29 cellular contexts compared by ENCODE assay signal in genomic region chr16:12906271-12906670, GRCh38. TPM values are rescaled to one million over a fixed set of nuclear protein-coding genes. Genes with fewer than 3 reads are reported as not detected.
"Had no signal": no experiment of that assay in that cellular context is flagged by ENCODE, and none has a peak within 500 bp of the region (broad histone marks: within the 10 kb centered on the region; RNA-seq: fewer than 3 reads in every experiment).

No MANE protein-coding gene starts in this region.

- ATAC-seq: activated T-cell treated with anti-CD3 and anti-CD28 coated beads, Interleukin-2, amount 50 U/mL, for 72 hours; Panc1; T-helper 17 cell had no signal

- H3K4me2 ChIP-seq: KMS-11 had no signal

- H3K4me3 ChIP-seq: cardiac muscle cell, SJSA1 had no signal

- H3K4me3 Mint-ChIP-seq: activated B cell treated with CpG ODN at 0.5 μM for 24 hours; activated CD4-positive, alpha-beta memory T cell treated with anti-CD3 and anti-CD28 coated beads for 36 hours; activated CD4-positive, alpha-beta T cell treated with anti-CD3 and anti-CD28 coated beads, Interleukin-2, amount 10 ng/mL, durations not matched to agents 7 days and 5 days; activated naive CD4-positive, alpha-beta T cell treated with anti-CD3 and anti-CD28 coated beads, Interleukin-2, amount 10 ng/mL, durations not matched to agents 7 days and 5 days; activated naive CD8-positive, alpha-beta T cell treated with anti-CD3 and anti-CD28 coated beads for 36 hours; activated T-cell treated with anti-CD3 and anti-CD28 coated beads, Interleukin-2, amount 50 U/mL, for 72 hours; IgD-negative memory B cell; T-helper 17 cell had no signal

- H3K9me3 ChIP-seq: SJSA1 had no signal

- DNase-seq: activated B cell treated with CpG ODN at 0.5 μM for 24 hours; activated CD4-positive, alpha-beta memory T cell treated with anti-CD3 and anti-CD28 coated beads for 36 hours; activated CD4-positive, alpha-beta T cell treated with anti-CD3 and anti-CD28 coated beads for 1 hour; activated CD4-positive, alpha-beta T cell treated with anti-CD3 and anti-CD28 coated beads, Interleukin-2, amount 10 ng/mL, durations not matched to agents 7 days and 5 days; activated CD8-positive, alpha-beta memory T cell treated with anti-CD3 and anti-CD28 coated beads for 24 hours; activated gamma-delta T cell treated with Interleukin-2 at 50 U/mL for 16 hours; activated naive CD4-positive, alpha-beta T cell treated with anti-CD3 and anti-CD28 coated beads, Interleukin-2, amount 10 ng/mL, durations not matched to agents 7 days and 5 days; activated naive CD8-positive, alpha-beta T cell treated with anti-CD3 and anti-CD28 coated beads for 36 hours; activated T-cell treated with anti-CD3 and anti-CD28 coated beads, Interleukin-2, amount 50 U/mL, for 72 hours; brain microvascular endothelial cell; MM.1S; NCI-H1105; NCI-H1436; NCI-H1694 treated with DMSO at 0.1 percent for 48 hours; NCI-H2029 treated with DMSO at 0.1 percent for 48 hours; NCI-H345; NCI-H510A; NCI-H526 treated with DMSO at 0.1 percent for 48 hours; NCI-H82; SHP77; T-helper 17 cell; T-helper 9 cell had no signal

- H3K4me1 Mint-ChIP-seq: T-helper 17 cell had no signal

- H3K4me1 ChIP-seq: SJSA1 had no signal

- H3K36me3 ChIP-seq: brain microvascular endothelial cell, cardiac muscle cell, SJSA1 had no signal

- H3K27ac ChIP-seq: brain microvascular endothelial cell, cardiac muscle cell, KMS-11, SJSA1 had no signal

- H3K9ac ChIP-seq: KMS-11 had no signal

- H3K9me3 Mint-ChIP-seq: activated B cell treated with CpG ODN at 0.5 μM for 24 hours; activated CD4-positive, alpha-beta memory T cell treated with anti-CD3 and anti-CD28 coated beads for 36 hours; activated CD4-positive, alpha-beta T cell treated with anti-CD3 and anti-CD28 coated beads, Interleukin-2, amount 10 ng/mL, durations not matched to agents 7 days and 5 days; activated naive CD4-positive, alpha-beta T cell treated with anti-CD3 and anti-CD28 coated beads, Interleukin-2, amount 10 ng/mL, durations not matched to agents 7 days and 5 days; activated naive CD8-positive, alpha-beta T cell treated with anti-CD3 and anti-CD28 coated beads for 36 hours; activated T-cell treated with anti-CD3 and anti-CD28 coated beads, Interleukin-2, amount 50 U/mL, for 72 hours; activated T-helper 2 cell treated with anti-CD3 and anti-CD28 coated beads, Interferon-gamma antibody, Interleukin-2, Interleukin-4, amounts not matched to agents 10 μg/mL and 5 μg/mL and 100 μg/mL, durations not matched to agents 14 hours and 24 hours and 36 hours had no signal

- H3K36me3 Mint-ChIP-seq: activated CD4-positive, alpha-beta memory T cell treated with anti-CD3 and anti-CD28 coated beads for 36 hours; activated naive CD4-positive, alpha-beta T cell treated with anti-CD3 and anti-CD28 coated beads, Interleukin-2, amount 10 ng/mL, durations not matched to agents 7 days and 5 days; activated naive CD8-positive, alpha-beta T cell treated with anti-CD3 and anti-CD28 coated beads for 36 hours had no signal

- H3K27ac Mint-ChIP-seq: activated B cell treated with CpG ODN at 0.5 μM for 24 hours; activated CD4-positive, alpha-beta memory T cell treated with anti-CD3 and anti-CD28 coated beads for 36 hours; activated CD4-positive, alpha-beta T cell treated with anti-CD3 and anti-CD28 coated beads, Interleukin-2, amount 10 ng/mL, durations not matched to agents 7 days and 5 days; activated naive CD4-positive, alpha-beta T cell treated with anti-CD3 and anti-CD28 coated beads, Interleukin-2, amount 10 ng/mL, durations not matched to agents 7 days and 5 days; activated naive CD8-positive, alpha-beta T cell treated with anti-CD3 and anti-CD28 coated beads for 36 hours; activated T-cell treated with anti-CD3 and anti-CD28 coated beads, Interleukin-2, amount 50 U/mL, for 72 hours; activated T-helper 2 cell treated with anti-CD3 and anti-CD28 coated beads, Interferon-gamma antibody, Interleukin-2, Interleukin-4, amounts not matched to agents 10 μg/mL and 5 μg/mL and 100 μg/mL, durations not matched to agents 14 hours and 24 hours and 36 hours; IgD-negative memory B cell; T-helper 17 cell had no signal

RNA-seq across cellular contexts. Expression of gene SHISA9, which starts 4.9 kb away (rescaled TPM):
- total RNA-seq: activated naive CD8-positive, alpha-beta T cell treated with anti-CD3 and anti-CD28 coated beads for 36 hours; activated T-helper 2 cell treated with anti-CD3 and anti-CD28 coated beads, Interferon-gamma antibody, Interleukin-2, Interleukin-4, amounts not matched to agents 10 μg/mL and 5 μg/mL and 100 μg/mL, durations not matched to agents 14 hours and 24 hours and 36 hours; OCI-LY7; T-helper 17 cell had no signal
- polyA plus RNA-seq: cardiac muscle cell, IgD-negative memory B cell had no signal
